In genomic region chr4:139018971-139019758, GRCh38 we compare ENCODE assay signal across 13 cellular contexts. TPM values are rescaled to one million over a fixed set of nuclear protein-coding genes. Genes with fewer than 3 reads are reported as not detected.
DNase-seq lines count a peak whose midpoint lies in the region; ATAC-seq and TF ChIP-seq lines count a peak whose summit lies in the region.
"Had no signal": no experiment of that assay in that cellular context is flagged by ENCODE, and none has a peak within 500 bp of the region (broad histone marks: within the 10 kb centered on the region; RNA-seq: fewer than 3 reads in every experiment).

No MANE protein-coding gene starts in this region.

- H3K9me3 ChIP-seq in iPS-15b (ENCODE audit: control insufficient read depth, insufficient read depth, low read length), result no peaks in the 10 kb centered on the region
- H3K9me3 ChIP-seq: pancreas, Peyer's patch had no signal

- peak overlapping the region; percentile 30 for H3K4me3 Mint-ChIP-seq in activated T-helper 1 cell treated with anti-CD3 and anti-CD28 coated beads, Interleukin-12 subunit alpha, Interleukin-12 subunit beta, Interleukin-2, Interleukin-4 antibody, amounts not matched to agents 30 ng/mL and 10 ng/mL and 1 ng/mL, durations not matched to agents 14 hours and 24 hours and 36 hours

- peak overlapping the region; percentile 80 for H3K4me3 ChIP-seq in iPS-15b (ENCODE audit: low read depth, low read length)
- H3K4me3 ChIP-seq: pancreas had no signal

- H3K27me3 ChIP-seq in iPS-15b (ENCODE audit: control insufficient read depth, insufficient read depth, low read length), result no peaks in the 10 kb centered on the region
- H3K27me3 ChIP-seq: pancreas, Peyer's patch had no signal

- intact Hi-C loops in activated T-helper 1 cell treated with anti-CD3 and anti-CD28 coated beads, Interleukin-12 subunit alpha, Interleukin-12 subunit beta, Interleukin-2, Interleukin-4 antibody, amounts not matched to agents 30 ng/mL and 10 ng/mL and 1 ng/mL, durations not matched to agents 14 hours and 24 hours and 36 hours (cut with micrococcal nuclease), result loop anchor here (1.0 to 10.0 kb wide), 3 partner anchors 11 to 638 kb away; no protein-coding TSS in a partner anchor

- no peak for ATAC-seq in HG02970 (IDR thresholded peaks at IDR 0.05; ENCODE audit: low FRiP score, unreplicated experiment)
- ATAC-seq: CD8-positive, alpha-beta T cell; pancreas had no signal

- peaks cover 19% of the 10 kb centered on the region for H3K36me3 Mint-ChIP-seq in activated T-helper 1 cell treated with anti-CD3 and anti-CD28 coated beads, Interleukin-12 subunit alpha, Interleukin-12 subunit beta, Interleukin-2, Interleukin-4 antibody, amounts not matched to agents 30 ng/mL and 10 ng/mL and 1 ng/mL, durations not matched to agents 14 hours and 24 hours and 36 hours (ENCODE audit: low read depth)

- H3K9me3 Mint-ChIP-seq in activated T-helper 1 cell treated with anti-CD3 and anti-CD28 coated beads, Interleukin-12 subunit alpha, Interleukin-12 subunit beta, Interleukin-2, Interleukin-4 antibody, amounts not matched to agents 30 ng/mL and 10 ng/mL and 1 ng/mL, durations not matched to agents 14 hours and 24 hours and 36 hours, result no peaks in the 10 kb centered on the region
- H3K9me3 Mint-ChIP-seq: CD8-positive, alpha-beta T cell had no signal

- no peaks in the 10 kb centered on the region for H3K27me3 Mint-ChIP-seq in activated T-helper 1 cell treated with anti-CD3 and anti-CD28 coated beads, Interleukin-12 subunit alpha, Interleukin-12 subunit beta, Interleukin-2, Interleukin-4 antibody, amounts not matched to agents 30 ng/mL and 10 ng/mL and 1 ng/mL, durations not matched to agents 14 hours and 24 hours and 36 hours (ENCODE audit: insufficient read depth)

- H3K4me1 Mint-ChIP-seq in activated T-helper 1 cell treated with anti-CD3 and anti-CD28 coated beads, Interleukin-12 subunit alpha, Interleukin-12 subunit beta, Interleukin-2, Interleukin-4 antibody, amounts not matched to agents 30 ng/mL and 10 ng/mL and 1 ng/mL, durations not matched to agents 14 hours and 24 hours and 36 hours (ENCODE audit: low read depth), result peaks cover 39% of the 10 kb centered on the region

- in situ Hi-C loops in GM13976 (cut with MboI; ENCODE audit: low sequenced_read_pairs, unreplicated experiment), result no loop called here

- TF ChIP-seq CTCF in AG09319 (IDR thresholded peaks at IDR 0.05; ENCODE audit: low read depth, low read length) (no peak), GM13976 (IDR thresholded peaks at IDR 0.05; ENCODE audit: borderline replicate concordance, control extremely low read depth, extremely low read depth, insufficient read depth, missing control alignments) (no peak)

- peaks cover 38% of the 10 kb centered on the region for H3K4me1 ChIP-seq in iPS-15b (ENCODE audit: control insufficient read depth, insufficient read depth, low read length)

- H3K36me3 ChIP-seq in iPS-15b (ENCODE audit: control insufficient read depth, insufficient read depth, low read length), result no peaks in the 10 kb centered on the region
- H3K36me3 ChIP-seq: pancreas, Peyer's patch had no signal

- peak; percentile 69 for DNase-seq in AG09319 (ENCODE audit: extremely low read depth, low read depth)
- DNase-seq in HS-5 (ENCODE audit: low read depth), result peak; percentile 73
- DNase-seq in activated T-helper 1 cell treated with anti-CD3 and anti-CD28 coated beads, Interleukin-12 subunit alpha, Interleukin-12 subunit beta, Interleukin-2, Interleukin-4 antibody, amounts not matched to agents 30 ng/mL and 10 ng/mL and 1 ng/mL, durations not matched to agents 14 hours and 24 hours and 36 hours (ENCODE audit: low spot score), result no peak
- DNase-seq in NCI-H526 treated with DMSO at 0.1 percent for 48 hours (lab: John Stamatoyannopoulos, UW), result no peak
- DNase-seq in effector CD4-positive, alpha-beta T cell, result no peak
- no peak for DNase-seq in GM13976 (ENCODE audit: low spot score)
- DNase-seq: activated effector memory CD4-positive, alpha-beta T cell treated with anti-CD3 and anti-CD28 coated beads, Interleukin-2, amount 50 U/mL, for 16 hours; CD8-positive, alpha-beta T cell; NCI-H1105; pancreas; Peyer's patch had no signal

- H3K9ac ChIP-seq in iPS-15b (ENCODE audit: low read depth, low read length), result no peak overlapping the region

- H3K27ac Mint-ChIP-seq in activated T-helper 1 cell treated with anti-CD3 and anti-CD28 coated beads, Interleukin-12 subunit alpha, Interleukin-12 subunit beta, Interleukin-2, Interleukin-4 antibody, amounts not matched to agents 30 ng/mL and 10 ng/mL and 1 ng/mL, durations not matched to agents 14 hours and 24 hours and 36 hours, result no peak overlapping the region
- H3K27ac Mint-ChIP-seq: CD8-positive, alpha-beta T cell had no signal

RNA-seq across cellular contexts. Expression of gene NOCT, which starts 3.6 kb away (rescaled TPM):
- 24.1 and 26.9 TPM in 2 replicates for total RNA-seq in activated T-helper 1 cell treated with anti-CD3 and anti-CD28 coated beads, Interleukin-12 subunit alpha, Interleukin-12 subunit beta, Interleukin-2, Interleukin-4 antibody, amounts not matched to agents 30 ng/mL and 10 ng/mL and 1 ng/mL, durations not matched to agents 14 hours and 24 hours and 36 hours

Comparison
In these comparisons a context has a peak if more than half of its experiments do, and no peak if none do; other contexts are left out.
1. DNase-seq: peak in AG09319 (single experiment) and HS-5 (single experiment); none in activated T-helper 1 cell treated with anti-CD3 and anti-CD28 coated beads, Interleukin-12 subunit alpha, Interleukin-12 subunit beta, Interleukin-2, Interleukin-4 antibody, amounts not matched to agents 30 ng/mL and 10 ng/mL and 1 ng/mL, durations not matched to agents 14 hours and 24 hours and 36 hours (single experiment), NCI-H526 treated with DMSO at 0.1 percent for 48 hours (single experiment), effector CD4-positive, alpha-beta T cell (single experiment) and GM13976 (single experiment).